In genomic region chr18:35030234-35030989, GRCh38 we compare ENCODE assay signal across 7 cellular contexts. TPM values are rescaled to one million over a fixed set of nuclear protein-coding genes. Genes with fewer than 3 reads are reported as not detected.
A peak's percentile ranks its signal among the peaks of the same experiment; 100 is the strongest.
DNase-seq lines count a peak whose midpoint lies in the region; ATAC-seq and TF ChIP-seq lines count a peak whose summit lies in the region.

No MANE protein-coding gene starts in this region.

- no peaks in the 10 kb centered on the region for H3K36me3 Mint-ChIP-seq in activated B cell treated with CpG ODN at 0.5 μM for 24 hours (ENCODE audit: low read depth)

- ATAC-seq in GM18873 (IDR thresholded peaks at IDR 0.05; ENCODE audit: low FRiP score, unreplicated experiment) = peak; percentile 43
- peak; percentile 51 for ATAC-seq in HG02642 (IDR thresholded peaks at IDR 0.05; ENCODE audit: poor library complexity, unreplicated experiment)
- peak; percentile 41 for ATAC-seq in activated B cell treated with CpG ODN at 0.5 μM for 24 hours (ENCODE audit: low read depth)

- H3K4me3 ChIP-seq in mucosa of rectum (ENCODE audit: low read length in 2 of 2) = peak overlapping the region; percentile 47 to 67

- peaks cover 0 to 2% of the 10 kb centered on the region in 2 donors for H3K36me3 ChIP-seq in mucosa of rectum (ENCODE audit: control insufficient read depth in 2 of 2, insufficient read depth in 2 of 2, low read length in 2 of 2)

- DNase-seq in activated B cell treated with CpG ODN at 0.5 μM for 24 hours (no peak), NCI-H345 treated with DMSO at 0.1 percent for 48 hours (lab: John Stamatoyannopoulos, UW; ENCODE audit: unreplicated experiment) (no peak), cerebellar cortex (ENCODE audit: low spot score) (no peak)
- DNase-seq in NK-92 treated with Interleukin-12 subunit alpha and Interleukin-12 subunit beta, amount 100 ng/mL, for 24 hours (lab: John Stamatoyannopoulos, UW) = no peak

- intact Hi-C loops in activated B cell treated with CpG ODN at 0.5 μM for 24 hours (cut with micrococcal nuclease) = loop anchor here (1.0 kb wide), 2 partner anchors 11 to 20 kb away; partner anchors contain the start of gene MAPRE2

- H3K9me3 Mint-ChIP-seq in activated B cell treated with CpG ODN at 0.5 μM for 24 hours = no peaks in the 10 kb centered on the region

- H3K27ac Mint-ChIP-seq in activated B cell treated with CpG ODN at 0.5 μM for 24 hours = peak overlapping the region; percentile 97

- no peaks in the 10 kb centered on the region for H3K27me3 ChIP-seq in mucosa of rectum (ENCODE audit: control insufficient read depth in 2 of 2, insufficient read depth in 2 of 2, low read length in 2 of 2)

- peak overlapping the region; percentile 57 to 60 for H3K27ac ChIP-seq in mucosa of rectum (ENCODE audit: low read depth in 2 of 2, low read length in 2 of 2)

- POLR2A ChIA-PET in activated B cell treated with CpG ODN at 0.5 μM for 24 hours (lab: Charles Lee) = interaction anchor here (0.7 to 4.8 kb wide), 17 partner anchors 10 to 942 kb away, joined by 3 to 110 read pairs (median 4); partner anchors contain the start of genes MAPRE2, RMP24, ZNF24 and ZNF397

- peak overlapping the region; percentile 48 to 51 for H3K9ac ChIP-seq in mucosa of rectum (ENCODE audit: low read depth in 1 of 2, low read length in 2 of 2)

- peaks cover 0 to 13% of the 10 kb centered on the region in 2 donors for H3K4me1 ChIP-seq in mucosa of rectum (ENCODE audit: control insufficient read depth in 2 of 2, insufficient read depth in 2 of 2, low read length in 2 of 2)

- no peaks in the 10 kb centered on the region for H3K9me3 ChIP-seq in mucosa of rectum (ENCODE audit: control insufficient read depth in 2 of 2, low read length in 2 of 2)

- peak overlapping the region; percentile 84 for H3K4me3 Mint-ChIP-seq in activated B cell treated with CpG ODN at 0.5 μM for 24 hours

- no peaks in the 10 kb centered on the region for H3K27me3 Mint-ChIP-seq in activated B cell treated with CpG ODN at 0.5 μM for 24 hours

- CTCF ChIA-PET in activated B cell treated with CpG ODN at 0.5 μM for 24 hours (lab: Charles Lee) = interaction anchor here (0.8 to 8.6 kb wide), 13 partner anchors 10 to 356 kb away, joined by 3 to 130 read pairs (median 9); partner anchors contain the start of gene MAPRE2

- no peak for TF ChIP-seq CTCF in activated B cell treated with CpG ODN at 0.5 μM for 24 hours (IDR thresholded peaks at IDR 0.05)

- H3K4me1 Mint-ChIP-seq in activated B cell treated with CpG ODN at 0.5 μM for 24 hours = peaks cover 41% of the 10 kb centered on the region

RNA-seq across cellular contexts. Expression of gene MAPRE2, which starts 10.8 kb away (rescaled TPM):
- 47.9 and 53.8 TPM in 2 replicates for total RNA-seq in activated B cell treated with CpG ODN at 0.5 μM for 24 hours
